In genomic region chr19:40410030-40410389, GRCh38 we compare ENCODE assay signal across 25 cellular contexts. TPM values are rescaled to one million over a fixed set of nuclear protein-coding genes. Genes with fewer than 3 reads are reported as not detected.
DNase-seq lines count a peak whose midpoint lies in the region; FAIRE-seq and TF ChIP-seq lines count a peak whose summit lies in the region.
"Had no signal": no experiment of that assay in that cellular context is flagged by ENCODE, and none has a peak within 500 bp of the region (broad histone marks: within the 10 kb centered on the region; RNA-seq: fewer than 3 reads in every experiment).

No MANE protein-coding gene starts in this region.

- H3K4me2 ChIP-seq in osteoblast (ENCODE audit: insufficient read depth, low read length): no peak overlapping the region
- H3K4me2 ChIP-seq: KMS-11 had no signal

- no peaks in the 10 kb centered on the region for H3K4me1 ChIP-seq in osteoblast (ENCODE audit: insufficient read depth, low read length)
- H3K4me1 ChIP-seq: Caco-2 had no signal

- peak overlapping the region; percentile 84 for H3K27ac ChIP-seq in RWPE1
- no peak overlapping the region for H3K27ac ChIP-seq in osteoblast (ENCODE audit: low read depth, low read length)
- H3K27ac ChIP-seq: KMS-11, suprapubic skin, VCaP had no signal

- POLR2A ChIA-PET in RWPE1 (lab: Yijun Ruan, JAX; ENCODE audit: low non-redundant PET): no interaction called here

- DNase-seq in GM12891 (ENCODE audit: insufficient read length, low spot score): no peak
- DNase-seq in RWPE1 (ENCODE audit: low spot score): no peak
- peak; percentile 84 for DNase-seq in osteoblast (ENCODE audit: insufficient read length, low spot score, missing footprints)
- no peak for DNase-seq in hippocampal formation (lab: John Stamatoyannopoulos, UW)
- DNase-seq in NCI-H510A (lab: John Stamatoyannopoulos, UW): no peak
- no peak for DNase-seq in DMS79 treated with DMSO at 0.1 percent for 48 hours (lab: John Stamatoyannopoulos, UW)
- DNase-seq: activated CD4-positive, alpha-beta memory T cell treated with anti-CD3 and anti-CD28 coated beads, Interleukin-2, amount 10 ng/mL, durations not matched to agents 7 days and 5 days; activated naive CD4-positive, alpha-beta T cell treated with anti-CD3 and anti-CD28 coated beads for 36 hours; activated T-cell treated with anti-CD3 and anti-CD28 coated beads, Interleukin-2, amount 50 U/mL, for 24 hours; anterior cingulate cortex; Caco-2; esophagus squamous epithelium; natural killer cell; NCI-H1048; NCI-H2029 treated with DMSO at 0.1 percent for 48 hours; NCI-H510A treated with DMSO at 0.1 percent for 48 hours; posterior cingulate gyrus; SIG-M5; small intestine; stimulated activated CD8-positive, alpha-beta memory T cell treated with anti-CD3 and anti-CD28 coated beads, Interleukin-4, amount 100 ng/mL, for 48 hours had no signal

- no peak for TF ChIP-seq CTCF in RWPE1 (conservative IDR thresholded peaks at IDR 0.05; ENCODE audit: low read depth)
- no peak for TF ChIP-seq CTCF in osteoblast (IDR thresholded peaks at IDR 0.05; ENCODE audit: extremely low read depth, low read depth, low read length)

- no peaks in the 10 kb centered on the region for H3K27me3 ChIP-seq in osteoblast (ENCODE audit: insufficient read depth, low read length)
- H3K27me3 ChIP-seq: suprapubic skin had no signal

- no peaks in the 10 kb centered on the region for H3K9me3 ChIP-seq in osteoblast (ENCODE audit: low read depth, low read length)
- H3K9me3 ChIP-seq: Caco-2, esophagus squamous epithelium, suprapubic skin had no signal

- no peak overlapping the region for H3K4me3 ChIP-seq in osteoblast (ENCODE audit: insufficient read depth, low read length)
- H3K4me3 ChIP-seq: esophagus squamous epithelium, suprapubic skin had no signal

- H3K36me3 ChIP-seq in osteoblast (ENCODE audit: insufficient read depth, low read length): no peaks in the 10 kb centered on the region
- H3K36me3 ChIP-seq: esophagus squamous epithelium, suprapubic skin had no signal

- H3K79me2 ChIP-seq in osteoblast (ENCODE audit: insufficient read depth, low read length): no peaks in the 10 kb centered on the region

- CTCF ChIA-PET in RWPE1 (lab: Yijun Ruan, JAX): interaction anchor here (2.8 kb wide), 1 partner anchor 11 kb away, joined by 15 read pairs; no protein-coding TSS in a partner anchor

- H4K20me1 ChIP-seq in osteoblast (ENCODE audit: insufficient read depth, low read length): no peaks in the 10 kb centered on the region

- no peak overlapping the region for H2AFZ ChIP-seq in osteoblast (ENCODE audit: low read length)

- no peak for TF ChIP-seq POLR2A in GM12891 (IDR thresholded peaks at IDR 0.05; ENCODE audit: low read depth, low read length)

- FAIRE-seq in GM12891 (lab: Jason Lieb, UNC): peak; percentile 28
- FAIRE-seq: islet of Langerhans, small intestine had no signal

TF ChIP-seq in GM12891, 5 proteins besides CTCF, POLR2A, EP300 and RAD21:
- TF ChIP-seq POLR2AphosphoS5 (IDR thresholded peaks at IDR 0.05; ENCODE audit: low read depth, low read length) (no peak), PAX5 (IDR thresholded peaks at IDR 0.05; ENCODE audit: insufficient read depth, low read length, severe bottlenecking) (no peak), POU2F2 (IDR thresholded peaks at IDR 0.05; ENCODE audit: low read depth, low read length) (no peak), SPI1 (IDR thresholded peaks at IDR 0.05; ENCODE audit: low read depth, low read length) (no peak), TAF1 (IDR thresholded peaks at IDR 0.05; ENCODE audit: low read depth, low read length) (no peak)

RNA-seq across cellular contexts. Expression of gene PRX, which starts 3.2 kb away (rescaled TPM):
- polyA plus RNA-seq in GM12891 (2012; ENCODE audit: low read depth, missing spikeins): 0.87 TPM
- 2.7 and 3.3 TPM in 2 replicates for total RNA-seq in osteoblast

RNA-seq across cellular contexts. Expression of gene SERTAD1, which starts 15.8 kb away (rescaled TPM):
- polyA plus RNA-seq in GM12891 (2012; ENCODE audit: low read depth, missing spikeins): 11.7 TPM
- total RNA-seq in osteoblast: 15.2 and 15.3 TPM in 2 replicates

RNA-seq across cellular contexts. Expression of gene HIPK4, which starts 20.0 kb away (rescaled TPM):
- polyA plus RNA-seq in GM12891 (2012; ENCODE audit: low read depth, missing spikeins): 0.04 TPM
- total RNA-seq in osteoblast: 0.29 and 0.36 TPM in 2 replicates
- total RNA-seq: activated naive CD4-positive, alpha-beta T cell treated with anti-CD3 and anti-CD28 coated beads for 36 hours; Caco-2; glomerular endothelial cell had no signal

RNA-seq across cellular contexts. Expression of gene SERTAD3, which starts 34.1 kb away (rescaled TPM):
- polyA plus RNA-seq in GM12891 (2012; ENCODE audit: low read depth, missing spikeins): 8.8 TPM
- 21.2 and 23.5 TPM in 2 replicates for total RNA-seq in osteoblast

RNA-seq across cellular contexts. Expression of gene BLVRB, which starts 55.5 kb away (rescaled TPM):
- 20.9 TPM for polyA plus RNA-seq in GM12891 (2012; ENCODE audit: low read depth, missing spikeins)
- 75.7 and 82.2 TPM in 2 replicates for total RNA-seq in osteoblast
